18 cellular contexts compared by ENCODE assay signal in the genomic region with DNA sequence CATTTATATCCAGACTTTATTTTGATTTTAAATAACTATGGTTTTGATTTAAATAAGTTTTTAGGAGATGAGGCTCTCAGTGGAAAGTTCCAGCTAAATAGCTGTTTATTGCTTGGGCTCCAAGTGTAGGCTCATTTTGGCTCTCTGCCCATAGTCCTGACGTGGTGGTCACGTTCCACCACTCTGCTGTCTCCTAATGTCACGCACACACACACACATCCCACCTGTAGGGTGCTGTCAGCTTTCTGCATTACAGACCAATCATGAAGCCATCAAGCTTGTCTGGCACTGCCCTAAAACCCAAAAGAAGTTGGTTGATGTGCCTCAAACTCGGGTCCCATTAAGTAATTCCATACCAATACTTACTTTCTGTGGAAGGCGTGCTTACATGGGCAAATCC. TPM values are rescaled to one million over a fixed set of nuclear protein-coding genes. Genes with fewer than 3 reads are reported as not detected.
DNase-seq lines count a peak whose midpoint lies in the region; ATAC-seq, FAIRE-seq and TF ChIP-seq lines count a peak whose summit lies in the region.
"Had no signal": no experiment of that assay in that cellular context is flagged by ENCODE, and none has a peak within 500 bp of the region (broad histone marks: within the 10 kb centered on the region; RNA-seq: fewer than 3 reads in every experiment).

No MANE protein-coding gene starts in this region.

- no peak for TF ChIP-seq CTCF in K562 (IDR thresholded peaks at IDR 0.05 in 2 of 3, conservative IDR thresholded peaks at IDR 0.05 in 1 of 3; ENCODE audit: insufficient read depth in 2 of 3, low read depth in 1 of 3, low read length in 3 of 3)
- no peak for TF ChIP-seq CTCF in stomach (IDR thresholded peaks at IDR 0.05)

- TF ChIP-seq RAD21 in K562 (CRISPR knock-in tag; conservative IDR thresholded peaks at IDR 0.05 in 1 of 2, IDR thresholded peaks at IDR 0.05 in 1 of 2) = no peak

- H3K9me3 ChIP-seq in GM23248 (ENCODE audit: low read depth) (no peaks in the 10 kb centered on the region), K562 (replicated peaks; ENCODE audit: control insufficient read depth, insufficient read depth, low read depth, low read length) (no peaks in the 10 kb centered on the region), right cardiac atrium (ENCODE audit: control insufficient read depth, low read length) (no peaks in the 10 kb centered on the region), stomach (no peaks in the 10 kb centered on the region)
- H3K9me3 ChIP-seq: Peyer's patch had no signal

- in situ Hi-C loops in GM23248 (cut with MboI) (no loop called here), K562 (cut with MboI) (no loop called here)

- H3K36me3 ChIP-seq in GM23248 (ENCODE audit: low read depth) (peaks cover 21% of the 10 kb centered on the region), K562 (ENCODE audit: control insufficient read depth, insufficient read depth, low read length) (peaks cover 70% of the 10 kb centered on the region), stomach (peaks cover 0 to 12% (median 6%) of the 10 kb centered on the region in 4 donors)
- H3K36me3 ChIP-seq: Peyer's patch had no signal

- peaks cover 4% of the 10 kb centered on the region for H3K9me1 ChIP-seq in K562 (ENCODE audit: control insufficient read depth, insufficient read depth, low read length)

- H3K27ac ChIP-seq in GM23248 (no peak overlapping the region), K562 (ENCODE audit: extremely low read depth, low read depth, low read length) (no peak overlapping the region), right cardiac atrium (ENCODE audit: low read length) (peak overlapping the region; percentile 75), stomach (peak overlapping the region in 3 of 5 donors; percentile 43 to 73 (median 71))
- H3K27ac ChIP-seq: neural progenitor cell had no signal

- H2AFZ ChIP-seq in GM23248 = no peak overlapping the region
- H2AFZ ChIP-seq in K562 (ENCODE audit: low read depth, low read length) = no peak overlapping the region
- H2AFZ ChIP-seq: neural progenitor cell had no signal

- peak; percentile 47 for DNase-seq in GM23248
- no peak for DNase-seq in K562 (ENCODE audit: extremely low read depth in 1 of 4, low spot score in 3 of 4)
- DNase-seq in right cardiac atrium = no peak
- no peak for DNase-seq in stomach
- no peak for DNase-seq in cortex of kidney (lab: John Stamatoyannopoulos, UW)
- no peak for DNase-seq in left colon
- DNase-seq in HPDE6-E6E7 (ENCODE audit: extremely low spot score) = no peak
- no peak for DNase-seq in NCI-H2196 (lab: John Stamatoyannopoulos, UW; ENCODE audit: unreplicated experiment)
- DNase-seq: activated CD4-positive, alpha-beta T cell treated with anti-CD3 and anti-CD28 coated beads for 48 hours; activated naive CD8-positive, alpha-beta T cell treated with anti-CD3 and anti-CD28 coated beads, Interleukin-2, amount 50 U/mL, for 24 hours; activated T-cell treated with anti-CD3 and anti-CD28 coated beads, Interleukin-2, amount 50 U/mL, for 4 hours; NCI-H187; Peyer's patch; small intestine; stimulated activated naive CD8-positive, alpha-beta T cell treated with anti-CD3 and anti-CD28 coated beads, Interleukin-15, amount 100 ng/mL, for 72 hours had no signal

- H3K4me2 ChIP-seq in GM23248 (ENCODE audit: unreplicated experiment) = no peak overlapping the region
- H3K4me2 ChIP-seq in K562 (ENCODE audit: insufficient read depth, low read length) = no peak overlapping the region
- H3K4me2 ChIP-seq: neural progenitor cell had no signal

- no peak for TF ChIP-seq EP300 in K562 (IDR thresholded peaks at IDR 0.05; ENCODE audit: low read length)
- no peak for TF ChIP-seq EP300 in stomach (IDR thresholded peaks at IDR 0.05)

- no TSS peak for BruUV-seq in K562 (replicated peaks; lab: Mats Ljungman, UMichigan)

- intact Hi-C loops in K562 (cut with micrococcal nuclease) (loop anchor here (5.0 kb wide), 1 partner anchor 158 kb away; no protein-coding TSS in a partner anchor), right cardiac atrium (cut with DNase I) (no loop called here), stomach (cut with DNase I; ENCODE audit: low total_unique reads) (no loop called here), left colon (cut with DNase I, micrococcal nuclease) (loop anchor here in 1 of 2 donors (10.0 kb wide), 1 partner anchor 60 kb away; no protein-coding TSS in a partner anchor)

- no peak for FAIRE-seq in K562 (lab: Jason Lieb, UNC)
- FAIRE-seq: GM12891, small intestine had no signal

- CTCF ChIA-PET in K562 (lab: Yijun Ruan, JAX; ENCODE audit: low intra/inter-chr PET ratio) = no interaction called here

- H3K27me3 ChIP-seq in GM23248 (replicated peaks; ENCODE audit: insufficient read depth) (no peaks in the 10 kb centered on the region), K562 (ENCODE audit: control insufficient read depth in 2 of 2, insufficient read depth in 2 of 2, low read length in 2 of 2) (no peaks in the 10 kb centered on the region), right cardiac atrium (ENCODE audit: control insufficient read depth, insufficient read depth) (no peaks in the 10 kb centered on the region), stomach (no peaks in the 10 kb centered on the region)
- H3K27me3 ChIP-seq: BLaER1 treated with 17β-estradiol and CSF1 and Interleukin-3, amounts not matched to agents 10 nM and 100 nM; neural progenitor cell; Peyer's patch had no signal

- H3K4me3 ChIP-seq in GM23248 (no peak overlapping the region), K562 (no peak overlapping the region), right cardiac atrium (ENCODE audit: low read length) (no peak overlapping the region), stomach (no peak overlapping the region)
- H3K4me3 ChIP-seq: neural progenitor cell, Peyer's patch had no signal

- peaks cover 43% of the 10 kb centered on the region for H3F3A ChIP-seq in GM23248 (ENCODE audit: insufficient read depth)

- H4K20me1 ChIP-seq in GM23248 (ENCODE audit: insufficient read depth) (no peaks in the 10 kb centered on the region), K562 (replicated peaks; ENCODE audit: control insufficient read depth, insufficient read depth, low read length) (0 out of 2 replicates have a peak, but pooled peaks cover 7% of the 10 kb centered on the region)

- TF ChIP-seq POLR2A in K562 (conservative IDR thresholded peaks at IDR 0.05) (no peak), stomach (IDR thresholded peaks at IDR 0.05) (no peak)

- peaks cover 28% of the 10 kb centered on the region for H3K4me1 ChIP-seq in GM23248 (ENCODE audit: insufficient read depth)
- H3K4me1 ChIP-seq in K562 (replicated peaks in 1 of 2; ENCODE audit: control insufficient read depth in 2 of 2, insufficient read depth in 2 of 2, low read length in 2 of 2) = peaks cover 11 to 25% of the 10 kb centered on the region in 2 experiments; a peak in 3 of 5 replicates
- peaks cover 16% of the 10 kb centered on the region for H3K4me1 ChIP-seq in right cardiac atrium (ENCODE audit: control insufficient read depth, insufficient read depth, low read length)
- peaks cover 11 to 57% (median 32%) of the 10 kb centered on the region in 4 donors for H3K4me1 ChIP-seq in stomach

- 51 to 66% methylated on average over 5 of the region's 5 CpGs for WGBS in GM23248 (ENCODE audit: low coverage in 1 of 2, low lambda C conversion rate in 2 of 2, missing lambda C conversion rate in 2 of 2), 2 experiments
- WGBS in K562 (ENCODE audit: insufficient coverage, low coverage, missing lambda C conversion rate) = 76% methylated on average over 5 of the region's 5 CpGs
- WGBS in right cardiac atrium = 44% methylated on average over 5 of the region's 5 CpGs
- 73 to 81% (median 78%) methylated on average over 5 of the region's 5 CpGs for WGBS in stomach, 5 donors

- H3K79me2 ChIP-seq in GM23248 (ENCODE audit: insufficient read depth) = no peaks in the 10 kb centered on the region
- no peaks in the 10 kb centered on the region; the same call in 2 of the 3 replicates for H3K79me2 ChIP-seq in K562 (ENCODE audit: control insufficient read depth, insufficient read depth, low read length)

- POLR2A ChIA-PET in K562 (lab: Yijun Ruan, JAX) = no interaction called here

- ATAC-seq in K562 (no peak), right cardiac atrium (peak in 1 of 2 donors; percentile 10), left colon (no peak)
- ATAC-seq: activated naive CD8-positive, alpha-beta T cell treated with anti-CD3 and anti-CD28 coated beads, Interleukin-2, amount 50 U/mL, for 24 hours; activated T-cell treated with anti-CD3 and anti-CD28 coated beads, Interleukin-2, amount 50 U/mL, for 4 hours; stimulated activated naive CD8-positive, alpha-beta T cell treated with anti-CD3 and anti-CD28 coated beads, Interleukin-15, amount 100 ng/mL, for 72 hours had no signal

- no peaks in the 10 kb centered on the region for H3K9me2 ChIP-seq in GM23248 (ENCODE audit: insufficient read depth)

- no peak overlapping the region for H3K9ac ChIP-seq in GM23248
- H3K9ac ChIP-seq in K562 (ENCODE audit: insufficient read depth in 1 of 2, low read depth in 2 of 2, low read length in 2 of 2) = no peak overlapping the region; a peak in 1 of 4 replicates
- H3K9ac ChIP-seq: BLaER1 treated with 17β-estradiol and CSF1 and Interleukin-3, amounts not matched to agents 10 nM and 100 nM; neural progenitor cell had no signal

RNA-seq across cellular contexts. Expression of a gene that starts 45.4 kb away (rescaled TPM):
- 43.7 and 65.1 TPM in 2 replicates for total RNA-seq in GM23248 (2014; rRNA removed; shearing (Covaris generic))
- polyA plus RNA-seq in GM23248 (2016; fragmentation: Nextera tagmentation; extraction: Ambion mirVana) = 30.6 and 32.6 TPM in 2 replicates
- total RNA-seq in K562 (2011; cell fraction: chromatin; rRNA removed; ENCODE audit: low replicate concordance) = 46.6 and 73.9 TPM in 2 replicates
- total RNA-seq in K562 (2011; cell fraction: nucleolus; rRNA removed) = 27.2 and 30.0 TPM in 2 replicates
- 35.8 and 46.8 TPM in 2 replicates for total RNA-seq in K562 (2011; cell fraction: nucleoplasm; rRNA removed)
- 28.0 and 31.3 TPM in 2 replicates for total RNA-seq in K562 (2014; rRNA removed)
- 43.5 and 50.4 TPM in 2 replicates for total RNA-seq in K562 (2014; rRNA removed; fragmentation: Illumina TruSeq; extraction: Trizol)
- 31.6 and 36.1 TPM in 2 replicates for total RNA-seq in K562 (2015; rRNA removed; fragmentation: Illumina TruSeq; extraction: Trizol)
- total RNA-seq in K562 (2021) = 29.2 and 34.2 TPM in 2 replicates
- 39.0 and 39.3 TPM in 2 replicates for polyA plus RNA-seq in K562 (2011; rRNA removed)
- 7.9 and 27.3 TPM in 2 replicates for polyA plus RNA-seq in K562 (2011; cell fraction: cytosol; rRNA removed)
- polyA plus RNA-seq in K562 (2011; cell fraction: nucleus; rRNA removed) = 15.7 and 35.1 TPM in 2 replicates
- 22.7 and 40.6 TPM in 2 replicates for polyA plus RNA-seq in K562 (2012)
- polyA plus RNA-seq in K562 (2014; fragmentation: Illumina TruSeq; extraction: Trizol) = 28.5 and 31.4 TPM in 2 replicates
- 10 to 100 TPM; 14.9 to 16.3 TPM for polyA plus RNA-seq in K562 (2014; fragmentation: Nextera tagmentation; extraction: Ambion mirVana)
- polyA plus RNA-seq in K562 (2014; rRNA removed) = 25.3 and 29.4 TPM in 2 replicates
- 49.1 and 76.6 TPM in 2 replicates for polyA minus RNA-seq in K562 (2011; rRNA and poly(A)+ RNA removed)
- polyA minus RNA-seq in K562 (2011; cell fraction: cytosol; rRNA and poly(A)+ RNA removed) = 11.5 and 22.7 TPM in 2 replicates
- 20.1 and 42.4 TPM in 2 replicates for polyA minus RNA-seq in K562 (2011; cell fraction: nucleus; rRNA and poly(A)+ RNA removed)
- 10 to 100 TPM; 22.1 to 24.4 (median 23.2) TPM for total RNA-seq in right cardiac atrium
- polyA plus RNA-seq in right cardiac atrium = 16.2 TPM
- 10 to 100 TPM in 4 of 5 donors, 1 to 10 TPM in 1; 8.8 to 68.4 (median 39.0) TPM for total RNA-seq in stomach
- polyA plus RNA-seq in stomach = 10 to 100 TPM; 19.3 to 28.5 (median 25.1) TPM
- 10 to 100 TPM; 26.9 to 28.8 TPM for total RNA-seq in left colon

Comparison
In these comparisons a context has a peak if more than half of its experiments do, and no peak if none do; other contexts are left out.
1. H3K27ac ChIP-seq: peak in right cardiac atrium (single experiment) and stomach (3 of 5); none in GM23248 (single experiment) and K562 (single experiment).